Comparison of ENCODE assay signal across 1 cellular context in the genomic region with DNA sequence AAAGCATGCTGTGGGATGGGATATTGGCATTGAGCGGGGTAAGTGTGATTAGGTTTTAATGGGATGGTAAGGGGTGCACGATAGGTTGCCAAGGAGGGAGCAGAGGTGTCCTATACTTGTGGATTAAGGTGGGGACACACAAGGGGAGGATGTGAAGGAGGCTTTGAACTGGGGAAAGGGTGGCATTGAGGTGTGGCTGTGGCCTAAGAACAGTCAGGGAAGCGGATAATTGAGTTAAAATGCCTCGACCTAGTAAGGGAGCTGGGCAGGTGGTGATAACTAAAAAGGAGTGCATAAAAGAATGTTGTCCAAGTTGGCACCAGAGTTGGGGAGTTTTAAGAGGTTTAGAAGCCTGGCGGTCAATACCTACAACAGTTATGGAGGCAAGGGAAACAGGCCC.
TF ChIP-seq lines count a peak whose summit lies in the region.

No MANE protein-coding gene starts in this region.

TF ChIP-seq in H1, 55 proteins besides CTCF, POLR2A, EP300 and RAD21:
- TF ChIP-seq TAF7 (optimal IDR thresholded peaks at IDR 0.05; ENCODE audit: borderline replicate concordance, low read depth, low read length) (peak; percentile 70), CREB1 (IDR thresholded peaks at IDR 0.05) (no peak), ASH2L (IDR thresholded peaks at IDR 0.05; ENCODE audit: low read length) (no peak), SP4 (IDR thresholded peaks at IDR 0.05; ENCODE audit: low read length) (no peak), KDM5A (IDR thresholded peaks at IDR 0.05; ENCODE audit: low read length) (no peak), POLR2AphosphoS5 (IDR thresholded peaks at IDR 0.05; ENCODE audit: low read depth, low read length) (peak; percentile 94), CBX8 (IDR thresholded peaks at IDR 0.05; ENCODE audit: borderline replicate concordance, low read depth, low read length) (no peak), SP2 (IDR thresholded peaks at IDR 0.05; ENCODE audit: low read length) (no peak)
